In genomic region chr12:56104815-56105476, GRCh38 we compare ENCODE assay signal across 8 cellular contexts. TPM values are rescaled to one million over a fixed set of nuclear protein-coding genes. Genes with fewer than 3 reads are reported as not detected.
A peak's percentile ranks its signal among the peaks of the same experiment; 100 is the strongest.
DNase-seq lines count a peak whose midpoint lies in the region; ATAC-seq, FAIRE-seq and TF ChIP-seq lines count a peak whose summit lies in the region.

No MANE protein-coding gene starts in this region.

- DNase-seq in ELR (ENCODE audit: low read depth) (peak; percentile 57), HCT116 (ENCODE audit: low read depth, low spot score) (no peak), astrocyte of the cerebellum (ENCODE audit: low read depth) (no peak), kidney (peak; percentile 90), NCI-H1105 (lab: John Stamatoyannopoulos, UW) (no peak), HK-2 (ENCODE audit: unreplicated experiment) (no peak)
- DNase-seq in stimulated activated CD8-positive, alpha-beta memory T cell treated with anti-CD3 and anti-CD28 coated beads, Interleukin-15, amount 100 ng/mL, for 24 hours (ENCODE audit: low read depth): peak; percentile 21

- ATAC-seq in HCT116: peak; percentile 18

- intact Hi-C loops in HCT116 (cut with micrococcal nuclease): loop anchor here (1.0 to 2.0 kb wide), 3 partner anchors 11 to 58 kb away; partner anchors contain the start of gene RPL41
- intact Hi-C loops in kidney (cut with DNase I): no loop called here

- in situ Hi-C loops in astrocyte of the cerebellum (cut with HindIII; ENCODE audit: low sequenced_read_pairs): no loop called here

- H2AFZ ChIP-seq in HCT116 (ENCODE audit: low read depth, low read length, poor library complexity, severe bottlenecking) (no peak overlapping the region), OCI-LY1 (ENCODE audit: low read length) (no peak overlapping the region)

- TF ChIP-seq RAD21 in HCT116 (IDR thresholded peaks at IDR 0.05; ENCODE audit: low read depth): no peak

- FAIRE-seq in kidney (lab: Jason Lieb, UNC): no peak

- TF ChIP-seq POLR2A in HCT116 (IDR thresholded peaks at IDR 0.05; ENCODE audit: borderline replicate concordance, extremely low read depth, insufficient read depth, insufficient read length): no peak

- no peak for TF ChIP-seq CTCF in HCT116 (IDR thresholded peaks at IDR 0.05 in 2 of 3, conservative IDR thresholded peaks at IDR 0.05 in 1 of 3; ENCODE audit: borderline replicate concordance in 1 of 3, insufficient read depth in 1 of 3, low read depth in 2 of 3, low read length in 2 of 3)
- TF ChIP-seq CTCF in OCI-LY1 (IDR thresholded peaks at IDR 0.05; ENCODE audit: low read length): no peak
- TF ChIP-seq CTCF in astrocyte of the cerebellum (IDR thresholded peaks at IDR 0.05; ENCODE audit: low read depth, low read length, missing control alignments): no peak
- TF ChIP-seq CTCF in kidney (IDR thresholded peaks at IDR 0.05; ENCODE audit: borderline replicate concordance, extremely low read depth, insufficient read depth): no peak

- H3K4me3 ChIP-seq in HCT116 (replicated peaks in 1 of 2; ENCODE audit: low read depth in 1 of 2, low read length in 2 of 2) (peak overlapping the region; percentile 88 to 98), OCI-LY1 (ENCODE audit: low read depth, low read length, poor library complexity, severe bottlenecking) (peak overlapping the region; percentile 94), astrocyte of the cerebellum (ENCODE audit: low read depth, low read length) (peak overlapping the region; percentile 89), kidney (ENCODE audit: low read length in 2 of 2) (peak overlapping the region; percentile 78 to 86)

- no TSS peak for BruUV-seq in HCT116 (replicated peaks; lab: Mats Ljungman, UMichigan)

- peaks cover 54% of the 10 kb centered on the region for H3K79me2 ChIP-seq in HCT116 (ENCODE audit: insufficient read depth, low read length)
- H3K79me2 ChIP-seq in OCI-LY1 (ENCODE audit: insufficient read depth, low read length): peaks cover 27% of the 10 kb centered on the region

- H4K20me1 ChIP-seq in HCT116 (ENCODE audit: insufficient read depth) (peaks cover 7% of the 10 kb centered on the region; the same call in 1 of the 2 replicates), OCI-LY1 (ENCODE audit: insufficient read depth, low read length) (no peaks in the 10 kb centered on the region)

- CTCF ChIA-PET in HCT116 (lab: Charles Lee): interaction anchor here (0.9 to 1.6 kb wide), 7 partner anchors 10 to 367 kb away, joined by 3 to 13 read pairs (median 4); partner anchors contain the start of genes ERBB3 and ESYT1

- POLR2A ChIA-PET in HCT116 (lab: Charles Lee): interaction anchor here (0.8 to 2.6 kb wide), 19 partner anchors 8 to 255 kb away, joined by 3 to 75 read pairs (median 5); partner anchors contain the start of genes ESYT1, MYL6B, RNF41 and RPL41

- H3K9me2 ChIP-seq in HCT116 (ENCODE audit: insufficient read depth) (no peaks in the 10 kb centered on the region), OCI-LY1 (ENCODE audit: low read depth, low read length) (no peaks in the 10 kb centered on the region)

- H3K36me3 ChIP-seq in HCT116 (ENCODE audit: control insufficient read depth in 1 of 2, insufficient read depth in 2 of 2, low read length in 2 of 2) (peaks cover 34 to 52% of the 10 kb centered on the region in 2 experiments), OCI-LY1 (ENCODE audit: insufficient read depth, low read length) (peaks cover 41% of the 10 kb centered on the region), kidney (ENCODE audit: control insufficient read depth in 1 of 2, insufficient read depth in 2 of 2, low read length in 2 of 2) (peaks cover 28 to 41% of the 10 kb centered on the region in 2 donors)

- H3K4me2 ChIP-seq in HCT116 (ENCODE audit: low read length): peak overlapping the region; percentile 93
- H3K4me2 ChIP-seq in OCI-LY1 (ENCODE audit: low read length): peak overlapping the region; percentile 83

- H3K9me3 ChIP-seq in HCT116 (ENCODE audit: control insufficient read depth in 1 of 2, insufficient read depth in 1 of 2, low read depth in 1 of 2, low read length in 2 of 2): no peaks in the 10 kb centered on the region
- no peaks in the 10 kb centered on the region for H3K9me3 ChIP-seq in OCI-LY1 (ENCODE audit: low read length)
- no peaks in the 10 kb centered on the region for H3K9me3 ChIP-seq in kidney (ENCODE audit: control insufficient read depth in 1 of 2, low read length in 2 of 2)

- H3K4me1 ChIP-seq in HCT116 (ENCODE audit: control insufficient read depth in 1 of 2, insufficient read depth in 2 of 2, low read length in 2 of 2) (peaks cover 9 to 26% of the 10 kb centered on the region in 2 experiments), OCI-LY1 (ENCODE audit: insufficient read depth, low read length, severe bottlenecking) (peaks cover 23% of the 10 kb centered on the region), kidney (ENCODE audit: control insufficient read depth in 1 of 2, insufficient read depth in 1 of 2, low read depth in 1 of 2, low read length in 2 of 2) (peaks cover 10 to 15% of the 10 kb centered on the region in 2 donors)

- peak overlapping the region; percentile 100 for H3K9ac ChIP-seq in HCT116 (ENCODE audit: low read length)
- peak overlapping the region; percentile 98 for H3K9ac ChIP-seq in OCI-LY1 (ENCODE audit: low read length)
- H3K9ac ChIP-seq in kidney (ENCODE audit: low read length in 2 of 2): peak overlapping the region; percentile 67 to 78

- H3K27me3 ChIP-seq in HCT116 (ENCODE audit: insufficient read depth, low read length): no peaks in the 10 kb centered on the region
- H3K27me3 ChIP-seq in OCI-LY1 (ENCODE audit: insufficient read depth, low read length): no peaks in the 10 kb centered on the region

- RAD21 ChIA-PET in HCT116 (lab: Charles Lee; ENCODE audit: low non-redundant PET in 1 of 2, low total read pairs in 2 of 2, uncharacterized antibody in 2 of 2, unreplicated experiment in 2 of 2): interaction anchor here in 1 of 2 experiments (0.6 to 1.0 kb wide), 2 partner anchors 24 to 999 kb away, joined by 3 read pairs; no protein-coding TSS in a partner anchor

- H3K27ac ChIP-seq in HCT116 (ENCODE audit: low read depth, low read length): peak overlapping the region; percentile 94
- peak overlapping the region; percentile 71 for H3K27ac ChIP-seq in OCI-LY1 (ENCODE audit: low read depth, low read length, poor library complexity, severe bottlenecking)
- peak overlapping the region; percentile 83 to 91 for H3K27ac ChIP-seq in kidney (ENCODE audit: low read depth in 2 of 2, low read length in 2 of 2)

- no peaks in the 10 kb centered on the region for H3F3A ChIP-seq in OCI-LY1 (ENCODE audit: insufficient read depth, low read length)

TF ChIP-seq in HCT116, 20 proteins besides CTCF, POLR2A, EP300 and RAD21:
- TF ChIP-seq REST (IDR thresholded peaks at IDR 0.05; ENCODE audit: low read depth) (no peak), POLR2AphosphoS5 (IDR thresholded peaks at IDR 0.05; ENCODE audit: low read depth, low read length) (0 out of 2 replicates have a peak, but pooled peaks have one; percentile 5), ZFX (IDR thresholded peaks at IDR 0.05) (peak; percentile 59), MAX (IDR thresholded peaks at IDR 0.05) (peak; percentile 76)
TF ChIP-seq in HCT116: peak in this region for 3.

RNA-seq across cellular contexts. Expression of gene PA2G4, which starts 0.6 kb away (rescaled TPM):
- total RNA-seq in HCT116 (2021; ENCODE audit: unreplicated experiment) (302 TPM), kidney (76.8 TPM)
- polyA plus RNA-seq in HCT116 (2012): 297 and 338 TPM in 2 replicates
- 72.4 TPM for polyA plus RNA-seq in kidney (ENCODE audit: insufficient read depth, low read depth, low replicate concordance)

RNA-seq across cellular contexts. Expression of gene RPL41, which starts 11.5 kb away (rescaled TPM):
- total RNA-seq in HCT116 (2021; ENCODE audit: unreplicated experiment): 4,327 TPM
- 11,465 and 11,614 TPM in 2 replicates for polyA plus RNA-seq in HCT116 (2012)
- total RNA-seq in kidney: 2,987 TPM
- 5,602 TPM for polyA plus RNA-seq in kidney (ENCODE audit: insufficient read depth, low read depth, low replicate concordance)

RNA-seq across cellular contexts. Expression of gene ZC3H10, which starts 13.1 kb away (rescaled TPM):
- total RNA-seq in HCT116 (2021; ENCODE audit: unreplicated experiment): 8.7 TPM
- polyA plus RNA-seq in HCT116 (2012): 3.6 and 3.7 TPM in 2 replicates
- total RNA-seq in kidney: 8.6 TPM
- 2.4 TPM for polyA plus RNA-seq in kidney (ENCODE audit: insufficient read depth, low read depth, low replicate concordance)

RNA-seq across cellular contexts. Expression of gene ESYT1, which starts 23.1 kb away (rescaled TPM):
- total RNA-seq in HCT116 (2021; ENCODE audit: unreplicated experiment) (80.9 TPM), kidney (104 TPM)
- 67.3 and 87.6 TPM in 2 replicates for polyA plus RNA-seq in HCT116 (2012)
- 40.4 TPM for polyA plus RNA-seq in kidney (ENCODE audit: insufficient read depth, low read depth, low replicate concordance)

RNA-seq across cellular contexts. Expression of gene ERBB3, which starts 25.0 kb away (rescaled TPM):
- total RNA-seq in HCT116 (2021; ENCODE audit: unreplicated experiment) (39.7 TPM), kidney (58.1 TPM)
- 31.7 and 32.9 TPM in 2 replicates for polyA plus RNA-seq in HCT116 (2012)
- 31.5 TPM for polyA plus RNA-seq in kidney (ENCODE audit: insufficient read depth, low read depth, low replicate concordance)

Comparison
In these comparisons a context has a peak if more than half of its experiments do, and no peak if none do; other contexts are left out.
1. DNase-seq: peak in ELR (single experiment), kidney (single experiment) and stimulated activated CD8-positive, alpha-beta memory T cell treated with anti-CD3 and anti-CD28 coated beads, Interleukin-15, amount 100 ng/mL, for 24 hours (single experiment); none in HCT116 (single experiment), astrocyte of the cerebellum (single experiment), NCI-H1105 (single experiment) and HK-2 (single experiment).
2. Peak in every context shown above with its lines, with median percentiles within 50 percentile points of each other: H3K27ac ChIP-seq, H3K4me3 ChIP-seq and H3K9ac ChIP-seq.